ENCODE assay signal across 23 cellular contexts in the genomic region with DNA sequence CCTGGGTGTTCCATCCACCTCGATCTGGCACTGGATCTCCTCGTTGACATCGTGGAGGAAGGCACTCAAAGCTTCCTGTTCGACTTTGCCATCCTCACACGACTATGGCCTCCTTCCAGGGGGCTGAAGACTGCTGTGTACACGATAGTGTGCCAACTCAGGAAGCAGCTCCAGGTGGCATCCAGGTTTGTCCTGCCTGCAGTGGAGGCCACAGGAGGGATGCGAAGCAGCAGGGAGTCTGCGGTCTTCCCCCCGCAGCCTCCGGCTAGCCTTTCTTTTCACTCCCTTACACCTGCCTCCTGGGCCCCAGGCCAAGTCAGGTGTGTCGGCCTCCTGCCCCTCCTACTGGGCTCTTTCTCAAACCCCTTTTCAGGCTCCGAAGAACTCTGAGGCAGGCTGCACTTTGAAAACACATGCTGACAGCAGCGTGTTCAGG. TPM values are rescaled to one million over a fixed set of nuclear protein-coding genes. Genes with fewer than 3 reads are reported as not detected.
DNase-seq lines count a peak whose midpoint lies in the region; ATAC-seq, FAIRE-seq and TF ChIP-seq lines count a peak whose summit lies in the region.
"Had no signal": no experiment of that assay in that cellular context is flagged by ENCODE, and none has a peak within 500 bp of the region (broad histone marks: within the 10 kb centered on the region; RNA-seq: fewer than 3 reads in every experiment).

No MANE protein-coding gene starts in this region.

- intact Hi-C loops in transverse colon (cut with DNase I; ENCODE audit: low total_unique reads) = no loop called here

- H2BK12ac ChIP-seq in H1 (ENCODE audit: low read depth, low read length) = no peak overlapping the region

- in situ Hi-C loops in transverse colon (cut with MboI; ENCODE audit: low pct_ligation_motif_present in 1 of 4, low pct_unique_long_range_greater_than_20kb in 1 of 4, low sequenced_read_pairs in 3 of 4) = no loop called here

- H2AFZ ChIP-seq in H1 (ENCODE audit: low read length) = no peak overlapping the region

- no peak overlapping the region for H3K27ac ChIP-seq in H1 (ENCODE audit: low read depth, low read length)
- H3K27ac ChIP-seq in transverse colon = peak overlapping the region; percentile 8 to 92 (median 82)
- H3K27ac ChIP-seq in RWPE1 = no peak overlapping the region; the same call in 1 of the 2 replicates
- H3K27ac ChIP-seq: cardiac muscle cell, HL-60, upper lobe of left lung had no signal

- 93% methylated on average over 13 of the region's 13 CpGs; no CpG with 5 or more reads in 1 of the 2 experiments for WGBS in H1 (ENCODE audit: extremely low coverage in 1 of 2, insufficient coverage in 1 of 2, insufficient read length in 1 of 2, insufficient replicate concordance in 2 of 2, low coverage in 1 of 2, low lambda C conversion rate in 2 of 2, missing lambda C conversion rate in 1 of 2), 2 experiments
- WGBS in transverse colon (ENCODE audit: low coverage in 1 of 2), 2 donors = 51 to 73% methylated on average over 2 to 13 of the region's 13 CpGs

- H3K9ac ChIP-seq in H1 (replicated peaks in 1 of 4; ENCODE audit: extremely low read depth in 1 of 4, low read depth in 3 of 4, low read length in 3 of 4) = no peak overlapping the region

- H3K79me2 ChIP-seq in H1 (ENCODE audit: control insufficient read depth in 1 of 2, insufficient read depth in 2 of 2, low read length in 2 of 2) = no peaks in the 10 kb centered on the region

- POLR2A ChIA-PET in H1 (lab: Charles Lee; ENCODE audit: partially characterized antibody) (no interaction called here), RWPE1 (lab: Yijun Ruan, JAX; ENCODE audit: low non-redundant PET) (no interaction called here)

- H2BK120ac ChIP-seq in H1 (replicated peaks; ENCODE audit: low read depth, low read length) = no peak overlapping the region

- no peak for TF ChIP-seq CTCF in H1 (IDR thresholded peaks at IDR 0.05; ENCODE audit: control extremely low read depth in 1 of 3, insufficient read depth in 1 of 3, low read depth in 1 of 3, low read length in 3 of 3)
- no peak for TF ChIP-seq CTCF in transverse colon (IDR thresholded peaks at IDR 0.05)
- TF ChIP-seq CTCF in RWPE1 (conservative IDR thresholded peaks at IDR 0.05; ENCODE audit: low read depth) = no peak
- TF ChIP-seq CTCF in foreskin fibroblast (IDR thresholded peaks at IDR 0.05; ENCODE audit: low read depth, low read length) = no peak

- H3K56ac ChIP-seq in H1 (replicated peaks; ENCODE audit: insufficient read length, low read depth, low read length) = no peak overlapping the region

- H3K4ac ChIP-seq in H1 (replicated peaks; ENCODE audit: insufficient read length, low read depth, low read length) = peak overlapping the region; percentile 42

- no peak overlapping the region for H3K14ac ChIP-seq in H1 (ENCODE audit: insufficient read length)

- peak overlapping the region; percentile 3; the same call in 1 of the 2 replicates for H2BK5ac ChIP-seq in H1 (ENCODE audit: low read depth, low read length)

- CTCF ChIA-PET in H1 (lab: Charles Lee; ENCODE audit: partially characterized antibody) (interaction anchor here (0.5 to 2.6 kb wide), 5 partner anchors 9 to 65 kb away, joined by 3 to 9 read pairs (median 3); no protein-coding TSS in a partner anchor), RWPE1 (lab: Yijun Ruan, JAX) (no interaction called here)

- H4K8ac ChIP-seq in H1 (ENCODE audit: extremely low read depth, insufficient read depth, low read length) = no peak overlapping the region; the same call in 1 of the 2 replicates

- no peak overlapping the region for H4K5ac ChIP-seq in H1 (ENCODE audit: insufficient read length, low read depth, low read length)

- H3K18ac ChIP-seq in H1 (ENCODE audit: extremely low read depth, low read length) = no peak overlapping the region

- no peak overlapping the region for H3K23ac ChIP-seq in H1 (ENCODE audit: insufficient read length)

- no peaks in the 10 kb centered on the region for H4K20me1 ChIP-seq in H1 (replicated peaks in 1 of 2; ENCODE audit: control insufficient read depth in 1 of 2, insufficient read depth in 2 of 2, low read length in 2 of 2)

- no peak overlapping the region for H3K4me3 ChIP-seq in H1 (ENCODE audit: extremely low read depth in 1 of 4, insufficient read depth in 2 of 4, low read depth in 3 of 4, low read length in 4 of 4)
- no peak overlapping the region for H3K4me3 ChIP-seq in transverse colon
- H3K4me3 ChIP-seq in foreskin fibroblast (ENCODE audit: low read depth in 1 of 2, low read length in 2 of 2) = no peak overlapping the region
- H3K4me3 ChIP-seq: cardiac muscle cell, right atrium auricular region, upper lobe of left lung had no signal

- no peak overlapping the region for H2BK20ac ChIP-seq in H1 (ENCODE audit: low read length)

- H3K36me3 ChIP-seq in H1 (ENCODE audit: control insufficient read depth in 2 of 4, insufficient read depth in 4 of 4, low read length in 3 of 4) = no peaks in the 10 kb centered on the region
- no peaks in the 10 kb centered on the region for H3K36me3 ChIP-seq in transverse colon
- H3K36me3 ChIP-seq: cardiac muscle cell had no signal

- TF ChIP-seq EP300 in H1 (IDR thresholded peaks at IDR 0.05; ENCODE audit: borderline replicate concordance in 1 of 2, low read depth in 2 of 2, low read length in 2 of 2) (no peak), transverse colon (IDR thresholded peaks at IDR 0.05; ENCODE audit: low read depth) (no peak)

- H2AK5ac ChIP-seq in H1 (ENCODE audit: low read depth, low read length) = no peak overlapping the region

- no peak for ATAC-seq in HG03378 (IDR thresholded peaks at IDR 0.05; ENCODE audit: unreplicated experiment)
- ATAC-seq: naive thymus-derived CD8-positive, alpha-beta T cell; T-helper 17 cell had no signal

- no peaks in the 10 kb centered on the region for H3K27me3 ChIP-seq in H1 (replicated peaks in 1 of 4; ENCODE audit: control insufficient read depth in 3 of 4, extremely low read depth in 1 of 4, insufficient read depth in 3 of 4, low read length in 3 of 4)
- H3K27me3 ChIP-seq in transverse colon = no peaks in the 10 kb centered on the region
- H3K27me3 ChIP-seq: cardiac muscle cell, right atrium auricular region, upper lobe of left lung had no signal

- no peak overlapping the region for H2BK15ac ChIP-seq in H1 (ENCODE audit: low read length)

- FAIRE-seq in H1 (lab: Jason Lieb, UNC) = no peak
- FAIRE-seq: A204.1, G401.6 had no signal

- H4K91ac ChIP-seq in H1 (replicated peaks; ENCODE audit: insufficient read length, low read length) = no peak overlapping the region

- peak; percentile 32 for DNase-seq in activated CD8-positive, alpha-beta memory T cell treated with anti-CD3 and anti-CD28 coated beads for 24 hours
- DNase-seq in activated CD8-positive, alpha-beta memory T cell treated with anti-CD3 and anti-CD28 coated beads, Interleukin-2, amount 50 U/mL, for 4 hours = no peak
- DNase-seq in NCI-H2107 (lab: John Stamatoyannopoulos, UW) (peak; percentile 72), H1 (ENCODE audit: low read depth in 1 of 2, low spot score in 2 of 2) (no peak), transverse colon (no peak), RWPE1 (ENCODE audit: low spot score) (no peak), foreskin fibroblast (no peak)
- DNase-seq: activated CD4-positive, alpha-beta T cell treated with anti-CD3 and anti-CD28 coated beads for 1 hour; activated naive CD8-positive, alpha-beta T cell treated with anti-CD3 and anti-CD28 coated beads for 36 hours; activated T-cell treated with anti-CD3 and anti-CD28 coated beads, Interleukin-2, amount 50 U/mL, for 1 hour; effector CD8-positive, alpha-beta T cell; Kasumi-1; naive thymus-derived CD8-positive, alpha-beta T cell; NCI-H524 treated with DMSO at 0.1 percent for 48 hours; stimulated activated CD4-positive, alpha-beta T cell treated with anti-CD3 and anti-CD28 coated beads, Interleukin-2, amount 100 ng/mL, for 24 hours; T-helper 17 cell; upper lobe of left lung had no signal

- TF ChIP-seq POLR2A in H1 (IDR thresholded peaks at IDR 0.05; ENCODE audit: control extremely low read depth in 1 of 2, low read depth in 2 of 2, low read length in 2 of 2) (no peak), transverse colon (IDR thresholded peaks at IDR 0.05) (no peak)

- H3K4me1 ChIP-seq in H1 (replicated peaks in 1 of 4; ENCODE audit: control insufficient read depth in 3 of 4, insufficient read depth in 4 of 4, low read length in 3 of 4) (peaks cover 0 to 14% (median 5%) of the 10 kb centered on the region in 4 experiments), transverse colon (peaks cover 0 to 6% (median 0%) of the 10 kb centered on the region in 4 donors)

- TF ChIP-seq RAD21 in H1 (IDR thresholded peaks at IDR 0.05 in 1 of 2, conservative IDR thresholded peaks at IDR 0.05 in 1 of 2; ENCODE audit: low read depth in 2 of 2, low read length in 2 of 2) = no peak

- H3K9me3 ChIP-seq in H1 (ENCODE audit: insufficient read depth in 2 of 2, low read depth in 1 of 2, low read length in 1 of 2) (no peaks in the 10 kb centered on the region), transverse colon (no peaks in the 10 kb centered on the region)
- H3K9me3 ChIP-seq: right atrium auricular region, upper lobe of left lung had no signal

- H3K4me2 ChIP-seq in H1 (ENCODE audit: insufficient read depth in 1 of 2, low read depth in 2 of 2, low read length in 2 of 2) = no peak overlapping the region

- H3K79me1 ChIP-seq in H1 (ENCODE audit: low read depth, low read length) = no peaks in the 10 kb centered on the region

- H3K23me2 ChIP-seq in H1 (ENCODE audit: low read depth, low read length) = no peaks in the 10 kb centered on the region

TF ChIP-seq in H1, 55 proteins besides CTCF, POLR2A, EP300 and RAD21 (continues in another document):
- TF ChIP-seq, protein P1, sequence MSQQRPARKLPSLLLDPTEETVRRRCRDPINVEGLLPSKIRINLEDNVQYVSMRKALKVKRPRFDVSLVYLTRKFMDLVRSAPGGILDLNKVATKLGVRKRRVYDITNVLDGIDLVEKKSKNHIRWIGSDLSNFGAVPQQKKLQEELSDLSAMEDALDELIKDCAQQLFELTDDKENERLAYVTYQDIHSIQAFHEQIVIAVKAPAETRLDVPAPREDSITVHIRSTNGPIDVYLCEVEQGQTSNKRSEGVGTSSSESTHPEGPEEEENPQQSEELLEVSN (IDR thresholded peaks at IDR 0.05) = no peak
- TF ChIP-seq HDAC2 (IDR thresholded peaks at IDR 0.05; ENCODE audit: borderline replicate concordance in 1 of 2, low read depth in 2 of 2, low read length in 2 of 2) = no peak
- no peak for TF ChIP-seq SIN3A (conservative IDR thresholded peaks at IDR 0.05 in 1 of 2, IDR thresholded peaks at IDR 0.05 in 1 of 2; ENCODE audit: low read depth in 1 of 2, low read length in 2 of 2)
- TF ChIP-seq SUZ12 (IDR thresholded peaks at IDR 0.05; ENCODE audit: low read length) = no peak

RNA-seq across cellular contexts. Expression of a gene that starts 32.2 kb away (rescaled TPM):
- total RNA-seq in H1 (2021; fragmentation: NEBNext Ultra II Directional; extraction: Animal tissue kit (Norgen Biotek cat#: 25700)) = 2.0 and 2.2 TPM in 2 replicates
- 0.67 and 0.89 TPM in 2 replicates for polyA plus RNA-seq in H1 (2011; rRNA removed)
- 0.85 TPM for polyA plus RNA-seq in H1 (2011; cell fraction: cytosol; rRNA removed)
- polyA plus RNA-seq in H1 (2011; cell fraction: nucleus; rRNA removed) = 2.4 TPM
- polyA plus RNA-seq in H1 (2012, experiment 1 of 2) = 1.9 to 2.2 TPM (median 2.1 TPM) in 4 replicates
- polyA plus RNA-seq in H1 (2012, experiment 2 of 2) = 0.31 TPM
- 1.0 TPM for polyA plus RNA-seq in H1 (2013, experiment 1 of 2)
- polyA plus RNA-seq in H1 (2013, experiment 2 of 2) = 0.98 TPM
- 0.95 and 1.4 TPM in 2 replicates for polyA minus RNA-seq in H1 (2011; rRNA and poly(A)+ RNA removed)
- 1.1 TPM for polyA minus RNA-seq in H1 (2011; cell fraction: cytosol; rRNA and poly(A)+ RNA removed)
- 1.7 TPM for polyA minus RNA-seq in H1 (2011; cell fraction: nucleus; rRNA and poly(A)+ RNA removed)
- total RNA-seq in transverse colon = 100 to 1,000 TPM in 2 of 4 donors, 10 to 100 TPM in 2; 98.3 to 414 (median 158) TPM

Comparison
In these comparisons a context has a peak if more than half of its experiments do, and no peak if none do; other contexts are left out.
1. DNase-seq: peak in activated CD8-positive, alpha-beta memory T cell treated with anti-CD3 and anti-CD28 coated beads for 24 hours (single experiment) and NCI-H2107 (single experiment); none in activated CD8-positive, alpha-beta memory T cell treated with anti-CD3 and anti-CD28 coated beads, Interleukin-2, amount 50 U/mL, for 4 hours (single experiment), H1 (0 of 2), transverse colon (single experiment), RWPE1 (single experiment) and foreskin fibroblast (0 of 2).
2. H3K27ac ChIP-seq: peak in transverse colon (4 of 4); none in H1 (single experiment) and RWPE1 (single experiment).
3. RNA of a gene that starts 32.2 kb away (total RNA-seq): 98.3 to 414 TPM in transverse colon; 2.0 to 2.2 TPM in H1; every median in the first group is over 10 times any median in the second.